Comparison of ENCODE assay signal across 1 cellular context in the genomic region with DNA sequence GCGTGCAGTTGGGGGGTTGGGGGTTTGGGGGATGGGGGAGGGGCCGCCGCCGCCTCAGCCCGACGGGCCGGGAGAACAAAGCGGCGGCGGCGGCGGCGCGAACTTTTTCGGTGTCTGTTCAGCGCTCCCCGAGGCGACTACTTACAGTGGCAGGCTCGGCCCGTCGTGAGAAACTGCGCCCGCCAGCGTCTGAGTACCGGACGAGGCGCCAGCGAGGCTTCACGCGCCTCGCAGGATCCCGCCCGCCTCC.
TF ChIP-seq lines count a peak whose summit lies in the region.

No MANE protein-coding gene starts in this region.

TF ChIP-seq in H1, 55 proteins besides CTCF, POLR2A, EP300 and RAD21:
- TF ChIP-seq POU5F1 (IDR thresholded peaks at IDR 0.05; ENCODE audit: low read depth, low read length) (no peak), CREB1 (IDR thresholded peaks at IDR 0.05) (0 out of 2 replicates have a peak, but pooled peaks have one; percentile 7), TAF1 (IDR thresholded peaks at IDR 0.05; ENCODE audit: low read depth, low read length) (peak; percentile 43; the same call in 1 of the 2 replicates), ASH2L (IDR thresholded peaks at IDR 0.05; ENCODE audit: low read length) (peak; percentile 43), PHF8 (conservative IDR thresholded peaks at IDR 0.05; ENCODE audit: low read depth, low read length) (peak; percentile 90), SP2 (IDR thresholded peaks at IDR 0.05; ENCODE audit: low read length) (no peak), SP4 (IDR thresholded peaks at IDR 0.05; ENCODE audit: low read length) (no peak), TBP (IDR thresholded peaks at IDR 0.05; ENCODE audit: low read depth, low read length) (0 out of 2 replicates have a peak, but pooled peaks have one; percentile 7), MAFK (IDR thresholded peaks at IDR 0.05; ENCODE audit: low read depth, low read length) (no peak), RBBP5 (IDR thresholded peaks at IDR 0.05; ENCODE audit: borderline replicate concordance, low read depth, low read length) (peak; percentile 96; the same call in 1 of the 2 replicates), E2F6 (IDR thresholded peaks at IDR 0.05) (peak; percentile 57; the same call in 1 of the 2 replicates), POLR2AphosphoS5 (IDR thresholded peaks at IDR 0.05; ENCODE audit: low read depth, low read length) (peak; percentile 69; the same call in 1 of the 2 replicates), EGR1 (IDR thresholded peaks at IDR 0.05; ENCODE audit: borderline replicate concordance, low read depth, low read length) (no peak)
- TF ChIP-seq, protein P1, sequence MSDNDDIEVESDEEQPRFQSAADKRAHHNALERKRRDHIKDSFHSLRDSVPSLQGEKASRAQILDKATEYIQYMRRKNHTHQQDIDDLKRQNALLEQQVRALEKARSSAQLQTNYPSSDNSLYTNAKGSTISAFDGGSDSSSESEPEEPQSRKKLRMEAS (IDR thresholded peaks at IDR 0.05): peak; percentile 8; the same call in 1 of the 2 replicates
